22 cellular contexts compared by ENCODE assay signal in the genomic region with DNA sequence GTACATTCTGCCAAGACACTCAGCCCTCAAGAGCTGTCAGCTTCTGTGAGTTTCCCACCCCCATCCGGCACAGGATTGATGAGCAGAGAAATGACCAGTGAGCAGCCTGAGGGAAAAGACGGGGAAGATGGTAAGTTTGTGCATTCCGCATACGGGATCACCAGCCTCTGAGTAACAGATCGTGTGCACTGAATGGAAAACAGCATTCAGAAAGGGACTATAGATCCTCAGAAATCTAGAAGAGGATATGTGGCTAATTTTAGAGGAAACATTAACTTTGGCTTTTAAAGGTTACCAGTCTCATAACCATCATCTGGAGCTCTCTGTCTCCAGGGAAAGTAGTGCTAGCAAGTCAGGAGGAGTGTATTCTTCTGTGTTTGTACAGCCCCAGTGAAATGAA.
"Had no signal": no experiment of that assay in that cellular context is flagged by ENCODE, and none has a peak within 500 bp of the region (broad histone marks: within the 10 kb centered on the region; RNA-seq: fewer than 3 reads in every experiment).

No MANE protein-coding gene starts in this region.

- H3K4me2 ChIP-seq: neural progenitor cell had no signal

- H3K27me3 ChIP-seq: gastrocnemius medialis, neural progenitor cell, right lobe of liver, suprapubic skin, thyroid gland, vagina had no signal

- H3K27ac Mint-ChIP-seq: memory B cell; naive B cell; natural killer cell treated with Interleukin-12 subunit alpha and Interleukin-12 subunit beta and Interleukin-15 and Interleukin-18, amount 100 ng/mL, for 72 hours; neural progenitor cell; progenitor cell of endocrine pancreas; stimulated activated naive CD8-positive, alpha-beta T cell treated with anti-CD3 and anti-CD28 coated beads, Interleukin-15, amount 100 ng/mL, for 72 hours had no signal

- H3K9me3 ChIP-seq: gastrocnemius medialis, mucosa of descending colon, right lobe of liver, suprapubic skin, thyroid gland, vagina had no signal

- H3K27ac ChIP-seq: gastrocnemius medialis, neural progenitor cell, parathyroid adenoma, right lobe of liver, suprapubic skin, thyroid gland, vagina had no signal

- H3K9me3 Mint-ChIP-seq: memory B cell; naive B cell; natural killer cell treated with Interleukin-12 subunit alpha and Interleukin-12 subunit beta and Interleukin-15 and Interleukin-18, amount 100 ng/mL, for 72 hours; neural progenitor cell; stimulated activated naive CD8-positive, alpha-beta T cell treated with anti-CD3 and anti-CD28 coated beads, Interleukin-15, amount 100 ng/mL, for 72 hours had no signal

- H3K36me3 Mint-ChIP-seq: memory B cell; naive B cell; natural killer cell treated with Interleukin-12 subunit alpha and Interleukin-12 subunit beta and Interleukin-15 and Interleukin-18, amount 100 ng/mL, for 72 hours; neural progenitor cell had no signal

- H3K4me1 ChIP-seq: parathyroid adenoma had no signal

- ATAC-seq: gastrocnemius medialis; mucosa of descending colon; natural killer cell treated with Interleukin-12 subunit alpha and Interleukin-12 subunit beta and Interleukin-15 and Interleukin-18, amount 100 ng/mL, for 72 hours; right lobe of liver; stimulated activated naive CD8-positive, alpha-beta T cell treated with anti-CD3 and anti-CD28 coated beads, Interleukin-15, amount 100 ng/mL, for 72 hours had no signal

- H3K4me3 Mint-ChIP-seq: memory B cell; naive B cell; natural killer cell treated with Interleukin-12 subunit alpha and Interleukin-12 subunit beta and Interleukin-15 and Interleukin-18, amount 100 ng/mL, for 72 hours; neural progenitor cell; stimulated activated naive CD8-positive, alpha-beta T cell treated with anti-CD3 and anti-CD28 coated beads, Interleukin-15, amount 100 ng/mL, for 72 hours had no signal

- FAIRE-seq: keratinocyte, small intestine had no signal

- H3K4me3 ChIP-seq: gastrocnemius medialis, lung, mucosa of descending colon, neural progenitor cell, right lobe of liver, suprapubic skin, thyroid gland, vagina had no signal

- DNase-seq: cortex of kidney; effector CD4-positive, alpha-beta T cell; gastrocnemius medialis; head of caudate nucleus; mucosa of descending colon; naive B cell; right lobe of liver; small intestine; stimulated activated CD4-positive, alpha-beta T cell treated with anti-CD3 and anti-CD28 coated beads, Interleukin-15, amount 100 ng/mL, for 24 hours; stimulated activated CD4-positive, alpha-beta T cell treated with anti-CD3 and anti-CD28 coated beads, Interleukin-2, amount 100 ng/mL, for 48 hours; stimulated activated naive CD4-positive, alpha-beta T cell; stimulated activated naive CD8-positive, alpha-beta T cell treated with anti-CD3 and anti-CD28 coated beads, Interleukin-15, amount 100 ng/mL, for 72 hours; thyroid gland had no signal
